ENCODE assay signal across 10 cellular contexts in the genomic region with DNA sequence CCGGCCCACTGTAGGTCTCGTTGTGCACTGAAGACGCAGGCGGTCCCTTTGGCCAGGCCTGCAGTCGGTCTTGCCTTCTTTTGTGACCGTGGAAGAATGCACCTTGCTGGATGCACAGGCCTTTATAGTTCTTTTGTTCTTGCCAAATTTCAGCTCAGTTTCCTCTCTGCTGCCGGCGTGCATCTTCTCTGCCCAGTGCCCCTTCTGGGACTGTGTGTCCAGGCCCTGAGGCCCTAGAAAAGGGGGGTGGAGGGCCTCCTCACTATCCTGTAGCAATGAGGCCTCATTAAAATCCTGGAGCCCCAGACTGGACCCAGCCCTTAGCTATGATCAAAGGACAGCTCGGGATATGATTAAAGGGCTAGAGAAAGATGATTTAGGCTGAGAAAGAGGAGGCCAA.
DNase-seq lines count a peak whose midpoint lies in the region; TF ChIP-seq lines count a peak whose summit lies in the region.
"Had no signal": no experiment of that assay in that cellular context is flagged by ENCODE, and none has a peak within 500 bp of the region (broad histone marks: within the 10 kb centered on the region; RNA-seq: fewer than 3 reads in every experiment).

No MANE protein-coding gene starts in this region.

- peaks cover 41% of the 10 kb centered on the region for H3K4me1 Mint-ChIP-seq in T-helper 2 cell treated with Interferon-gamma antibody and Interleukin-4, amounts not matched to agents 5 μg/mL and 100 μg/mL, for 36 hours (ENCODE audit: low read depth)
- H3K4me1 Mint-ChIP-seq in activated T-helper 1 cell treated with anti-CD3 and anti-CD28 coated beads, Interleukin-12 subunit alpha, Interleukin-12 subunit beta, Interleukin-2, Interleukin-4 antibody, amounts not matched to agents 30 ng/mL and 10 ng/mL and 1 ng/mL, durations not matched to agents 14 hours and 24 hours and 36 hours (ENCODE audit: low read depth) = peaks cover 55% of the 10 kb centered on the region
- peaks cover 48% of the 10 kb centered on the region for H3K4me1 Mint-ChIP-seq in mesothelial cell of epicardium

- peaks cover under 1% of the 10 kb centered on the region for H3K27me3 Mint-ChIP-seq in T-helper 2 cell treated with Interferon-gamma antibody and Interleukin-4, amounts not matched to agents 5 μg/mL and 100 μg/mL, for 36 hours (ENCODE audit: low read depth)
- no peaks in the 10 kb centered on the region for H3K27me3 Mint-ChIP-seq in activated T-helper 1 cell treated with anti-CD3 and anti-CD28 coated beads, Interleukin-12 subunit alpha, Interleukin-12 subunit beta, Interleukin-2, Interleukin-4 antibody, amounts not matched to agents 30 ng/mL and 10 ng/mL and 1 ng/mL, durations not matched to agents 14 hours and 24 hours and 36 hours (ENCODE audit: insufficient read depth)
- no peaks in the 10 kb centered on the region for H3K27me3 Mint-ChIP-seq in mesothelial cell of epicardium (ENCODE audit: low read depth)

- WGBS in suprapubic skin = 70% methylated on average over 9 of the region's 9 CpGs

- TF ChIP-seq EP300 in suprapubic skin (IDR thresholded peaks at IDR 0.05) = no peak

- TF ChIP-seq CTCF in mesothelial cell of epicardium (IDR thresholded peaks at IDR 0.05; ENCODE audit: unreplicated experiment) (no peak), suprapubic skin (IDR thresholded peaks at IDR 0.05) (no peak)

- no peaks in the 10 kb centered on the region for H3K27me3 ChIP-seq in suprapubic skin
- H3K27me3 ChIP-seq: neutrophil had no signal

- no peak for TF ChIP-seq POLR2A in suprapubic skin (IDR thresholded peaks at IDR 0.05)

- no peak for DNase-seq in T-helper 2 cell treated with Interferon-gamma antibody and Interleukin-4, amounts not matched to agents 5 μg/mL and 100 μg/mL, for 36 hours (ENCODE audit: low spot score)
- no peak for DNase-seq in T-helper 2 cell
- DNase-seq in activated T-helper 1 cell treated with anti-CD3 and anti-CD28 coated beads, Interleukin-12 subunit alpha, Interleukin-12 subunit beta, Interleukin-2, Interleukin-4 antibody, amounts not matched to agents 30 ng/mL and 10 ng/mL and 1 ng/mL, durations not matched to agents 14 hours and 24 hours and 36 hours (ENCODE audit: low spot score) = no peak
- no peak for DNase-seq in mesothelial cell of epicardium (ENCODE audit: low spot score in 2 of 2, unreplicated experiment in 2 of 2)
- peak in 1 of 2 donors; percentile 25 for DNase-seq in suprapubic skin (ENCODE audit: low spot score in 2 of 2)
- DNase-seq in NCI-H748 treated with DMSO at 0.1 percent for 48 hours (lab: John Stamatoyannopoulos, UW) = no peak
- no peak for DNase-seq in SW480 (ENCODE audit: low spot score)
- DNase-seq in GM03348 (ENCODE audit: low spot score) = no peak
- DNase-seq: activated CD8-positive, alpha-beta memory T cell treated with anti-CD3 and anti-CD28 coated beads, Interleukin-2, amount 50 U/mL, for 48 hours had no signal

- peaks cover 78% of the 10 kb centered on the region for H3K4me1 ChIP-seq in suprapubic skin

- H3K4me3 Mint-ChIP-seq in T-helper 2 cell treated with Interferon-gamma antibody and Interleukin-4, amounts not matched to agents 5 μg/mL and 100 μg/mL, for 36 hours = peak overlapping the region; percentile 37
- no peak overlapping the region for H3K4me3 Mint-ChIP-seq in activated T-helper 1 cell treated with anti-CD3 and anti-CD28 coated beads, Interleukin-12 subunit alpha, Interleukin-12 subunit beta, Interleukin-2, Interleukin-4 antibody, amounts not matched to agents 30 ng/mL and 10 ng/mL and 1 ng/mL, durations not matched to agents 14 hours and 24 hours and 36 hours
- H3K4me3 Mint-ChIP-seq in mesothelial cell of epicardium = peak overlapping the region; percentile 31

- peak overlapping the region; percentile 97 for H3K27ac ChIP-seq in suprapubic skin
- H3K27ac ChIP-seq: neutrophil had no signal

- H3K9me3 Mint-ChIP-seq in T-helper 2 cell treated with Interferon-gamma antibody and Interleukin-4, amounts not matched to agents 5 μg/mL and 100 μg/mL, for 36 hours = no peaks in the 10 kb centered on the region
- no peaks in the 10 kb centered on the region for H3K9me3 Mint-ChIP-seq in activated T-helper 1 cell treated with anti-CD3 and anti-CD28 coated beads, Interleukin-12 subunit alpha, Interleukin-12 subunit beta, Interleukin-2, Interleukin-4 antibody, amounts not matched to agents 30 ng/mL and 10 ng/mL and 1 ng/mL, durations not matched to agents 14 hours and 24 hours and 36 hours
- H3K9me3 Mint-ChIP-seq in mesothelial cell of epicardium = no peaks in the 10 kb centered on the region

- H3K36me3 ChIP-seq in suprapubic skin = no peaks in the 10 kb centered on the region
- H3K36me3 ChIP-seq: neutrophil had no signal

- H3K36me3 Mint-ChIP-seq in T-helper 2 cell treated with Interferon-gamma antibody and Interleukin-4, amounts not matched to agents 5 μg/mL and 100 μg/mL, for 36 hours (ENCODE audit: low read depth) = peaks cover 12% of the 10 kb centered on the region
- peaks cover 3% of the 10 kb centered on the region for H3K36me3 Mint-ChIP-seq in activated T-helper 1 cell treated with anti-CD3 and anti-CD28 coated beads, Interleukin-12 subunit alpha, Interleukin-12 subunit beta, Interleukin-2, Interleukin-4 antibody, amounts not matched to agents 30 ng/mL and 10 ng/mL and 1 ng/mL, durations not matched to agents 14 hours and 24 hours and 36 hours (ENCODE audit: low read depth)
- no peaks in the 10 kb centered on the region for H3K36me3 Mint-ChIP-seq in mesothelial cell of epicardium

- H3K4me3 ChIP-seq in suprapubic skin = no peak overlapping the region

- no peaks in the 10 kb centered on the region for H3K9me3 ChIP-seq in suprapubic skin
- H3K9me3 ChIP-seq: neutrophil had no signal

- intact Hi-C loops in activated T-helper 1 cell treated with anti-CD3 and anti-CD28 coated beads, Interleukin-12 subunit alpha, Interleukin-12 subunit beta, Interleukin-2, Interleukin-4 antibody, amounts not matched to agents 30 ng/mL and 10 ng/mL and 1 ng/mL, durations not matched to agents 14 hours and 24 hours and 36 hours (cut with micrococcal nuclease) = loop anchor here (5.0 kb wide), 1 partner anchor 297 kb away; no protein-coding TSS in a partner anchor

- H3K27ac Mint-ChIP-seq in T-helper 2 cell treated with Interferon-gamma antibody and Interleukin-4, amounts not matched to agents 5 μg/mL and 100 μg/mL, for 36 hours = peak overlapping the region; percentile 73
- peak overlapping the region; percentile 42 for H3K27ac Mint-ChIP-seq in activated T-helper 1 cell treated with anti-CD3 and anti-CD28 coated beads, Interleukin-12 subunit alpha, Interleukin-12 subunit beta, Interleukin-2, Interleukin-4 antibody, amounts not matched to agents 30 ng/mL and 10 ng/mL and 1 ng/mL, durations not matched to agents 14 hours and 24 hours and 36 hours
- H3K27ac Mint-ChIP-seq in mesothelial cell of epicardium = peak overlapping the region; percentile 94

Comparison
In these comparisons a context has a peak if more than half of its experiments do, and no peak if none do; other contexts are left out.
1. H3K27ac Mint-ChIP-seq: peak in every context shown above with its lines; median percentile 94 in mesothelial cell of epicardium; 73 in T-helper 2 cell treated with Interferon-gamma antibody and Interleukin-4, amounts not matched to agents 5 μg/mL and 100 μg/mL, for 36 hours; 42 in activated T-helper 1 cell treated with anti-CD3 and anti-CD28 coated beads, Interleukin-12 subunit alpha, Interleukin-12 subunit beta, Interleukin-2, Interleukin-4 antibody, amounts not matched to agents 30 ng/mL and 10 ng/mL and 1 ng/mL, durations not matched to agents 14 hours and 24 hours and 36 hours.